12 cellular contexts compared by ENCODE assay signal in the genomic region with DNA sequence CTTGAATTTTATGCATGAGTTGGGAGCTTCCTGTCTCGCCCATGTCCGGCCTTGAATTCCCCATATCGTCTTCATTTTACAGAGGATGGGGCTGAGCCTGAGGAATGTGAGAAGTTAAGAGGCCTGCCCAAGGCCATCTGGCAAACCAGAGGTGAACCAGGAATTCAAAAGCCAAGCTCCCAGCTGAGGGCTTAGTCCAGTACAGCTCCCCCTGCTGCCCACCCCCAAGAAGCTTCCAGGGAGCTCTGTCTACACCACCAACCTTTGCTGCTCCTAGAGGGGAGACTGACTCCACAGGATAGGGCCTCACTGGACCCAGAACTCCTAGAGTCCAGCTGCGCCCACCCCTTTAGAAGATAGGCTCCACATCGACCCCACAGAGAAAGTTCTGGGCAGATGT. TPM values are rescaled to one million over a fixed set of nuclear protein-coding genes. Genes with fewer than 3 reads are reported as not detected.
DNase-seq lines count a peak whose midpoint lies in the region; ATAC-seq and TF ChIP-seq lines count a peak whose summit lies in the region.
"Had no signal": no experiment of that assay in that cellular context is flagged by ENCODE, and none has a peak within 500 bp of the region (broad histone marks: within the 10 kb centered on the region; RNA-seq: fewer than 3 reads in every experiment).

No MANE protein-coding gene starts in this region.

- no peaks in the 10 kb centered on the region for H3K36me3 Mint-ChIP-seq in CD8-positive, alpha-beta memory T cell

- POLR2A ChIA-PET in CD8-positive, alpha-beta memory T cell (lab: Charles Lee) = no interaction called here

- H3K4me3 ChIP-seq in SJCRH30 = no peak overlapping the region
- no peak overlapping the region for H3K4me3 ChIP-seq in CD8-positive, alpha-beta memory T cell (ENCODE audit: low read length)
- H3K4me3 ChIP-seq: ovary had no signal

- H3K9me3 Mint-ChIP-seq in CD8-positive, alpha-beta memory T cell = no peaks in the 10 kb centered on the region

- H3K27ac Mint-ChIP-seq in CD8-positive, alpha-beta memory T cell = no peak overlapping the region

- CTCF ChIA-PET in CD8-positive, alpha-beta memory T cell (lab: Charles Lee) = no interaction called here

- peak; percentile 33 for TF ChIP-seq CTCF in GM13977 (IDR thresholded peaks at IDR 0.05; ENCODE audit: extremely low read depth, insufficient read depth, missing control alignments)

- in situ Hi-C loops in GM13977 (cut with MboI; ENCODE audit: low pct_unique_long_range_greater_than_20kb, low sequenced_read_pairs, unreplicated experiment) = no loop called here

- no peaks in the 10 kb centered on the region for H3K4me1 Mint-ChIP-seq in CD8-positive, alpha-beta memory T cell

- no peak overlapping the region for H3K4me3 Mint-ChIP-seq in CD8-positive, alpha-beta memory T cell

- ATAC-seq in HG02798 (IDR thresholded peaks at IDR 0.05; ENCODE audit: poor library complexity, unreplicated experiment) (no peak), HG02981 (IDR thresholded peaks at IDR 0.05; ENCODE audit: unreplicated experiment) (no peak)

- no peak overlapping the region for H3K27ac ChIP-seq in SJCRH30
- H3K27ac ChIP-seq in CD8-positive, alpha-beta memory T cell (ENCODE audit: low read depth, low read length) = no peak overlapping the region
- H3K27ac ChIP-seq: ovary had no signal

- H3K27me3 Mint-ChIP-seq in CD8-positive, alpha-beta memory T cell = peaks cover 6 to 21% of the 10 kb centered on the region in 2 donors

- DNase-seq in COR-L47 (lab: John Stamatoyannopoulos, UW) (peak; percentile 7), GM13977 (ENCODE audit: low spot score) (no peak), SJCRH30 (peak; percentile 44 to 55), iPS-NIHi11 (ENCODE audit: low spot score) (peak; percentile 76), RKO (ENCODE audit: low spot score) (no peak)
- no peak for DNase-seq in CD8-positive, alpha-beta memory T cell
- DNase-seq: hippocampal formation, ovary, SIG-M5 had no signal

- no peaks in the 10 kb centered on the region for H3K4me1 ChIP-seq in SJCRH30
- no peaks in the 10 kb centered on the region for H3K4me1 ChIP-seq in CD8-positive, alpha-beta memory T cell (ENCODE audit: insufficient read depth, low read length)

- H3K27me3 ChIP-seq in SJCRH30 = no peaks in the 10 kb centered on the region; the same call in 1 of the 2 replicates
- no peaks in the 10 kb centered on the region for H3K27me3 ChIP-seq in CD8-positive, alpha-beta memory T cell (ENCODE audit: insufficient read depth, low read length, poor library complexity, severe bottlenecking)
- H3K27me3 ChIP-seq: ovary had no signal

- H3K9me3 ChIP-seq in SJCRH30 (replicated peaks) = no peaks in the 10 kb centered on the region
- H3K9me3 ChIP-seq in CD8-positive, alpha-beta memory T cell (ENCODE audit: low read length) = no peaks in the 10 kb centered on the region
- H3K9me3 ChIP-seq: ovary had no signal

- H3K36me3 ChIP-seq in SJCRH30 = no peaks in the 10 kb centered on the region
- no peaks in the 10 kb centered on the region for H3K36me3 ChIP-seq in CD8-positive, alpha-beta memory T cell (ENCODE audit: insufficient read depth, low read length)
- H3K36me3 ChIP-seq: ovary had no signal

RNA-seq across cellular contexts. Expression of a gene that starts 20.7 kb away (rescaled TPM):
- total RNA-seq in SJCRH30 (2014; rRNA removed; shearing (Covaris generic)) = not detected in 2 replicates
- total RNA-seq in CD8-positive, alpha-beta memory T cell = not detected
- polyA plus RNA-seq in CD8-positive, alpha-beta memory T cell = not detected
- total RNA-seq: bronchial epithelial cell, ovary had no signal
- polyA plus RNA-seq: ovary had no signal

Comparison
In these comparisons a context has a peak if more than half of its experiments do, and no peak if none do; other contexts are left out.
1. DNase-seq: peak in COR-L47 (single experiment), SJCRH30 (2 of 2) and iPS-NIHi11 (single experiment); none in GM13977 (single experiment), RKO (single experiment) and CD8-positive, alpha-beta memory T cell (0 of 5).